In genomic region chr22:26901228-26901816, GRCh38 we compare ENCODE assay signal across 1 cellular context.
TF ChIP-seq lines count a peak whose summit lies in the region.

No MANE protein-coding gene starts in this region.

TF ChIP-seq in GM23338, 12 proteins besides CTCF, POLR2A, EP300 and RAD21 (continued from another document):
- TF ChIP-seq ZNF462 (CRISPR knock-in tag; IDR thresholded peaks at IDR 0.05) (no peak), EZH2 (IDR thresholded peaks at IDR 0.05; ENCODE audit: low read depth, unreplicated experiment) (no peak), EZH2phosphoT487 (IDR thresholded peaks at IDR 0.05; ENCODE audit: unreplicated experiment) (no peak), CREB1 (CRISPR knock-in tag; IDR thresholded peaks at IDR 0.05; ENCODE audit: low read depth) (no peak), ETS1 (IDR thresholded peaks at IDR 0.05) (no peak), ZNF114 (CRISPR knock-in tag; IDR thresholded peaks at IDR 0.05) (no peak), REST (IDR thresholded peaks at IDR 0.05; ENCODE audit: unreplicated experiment) (no peak), ZNF331 (CRISPR knock-in tag; IDR thresholded peaks at IDR 0.05; ENCODE audit: low read depth) (no peak)
